In the genomic region with DNA sequence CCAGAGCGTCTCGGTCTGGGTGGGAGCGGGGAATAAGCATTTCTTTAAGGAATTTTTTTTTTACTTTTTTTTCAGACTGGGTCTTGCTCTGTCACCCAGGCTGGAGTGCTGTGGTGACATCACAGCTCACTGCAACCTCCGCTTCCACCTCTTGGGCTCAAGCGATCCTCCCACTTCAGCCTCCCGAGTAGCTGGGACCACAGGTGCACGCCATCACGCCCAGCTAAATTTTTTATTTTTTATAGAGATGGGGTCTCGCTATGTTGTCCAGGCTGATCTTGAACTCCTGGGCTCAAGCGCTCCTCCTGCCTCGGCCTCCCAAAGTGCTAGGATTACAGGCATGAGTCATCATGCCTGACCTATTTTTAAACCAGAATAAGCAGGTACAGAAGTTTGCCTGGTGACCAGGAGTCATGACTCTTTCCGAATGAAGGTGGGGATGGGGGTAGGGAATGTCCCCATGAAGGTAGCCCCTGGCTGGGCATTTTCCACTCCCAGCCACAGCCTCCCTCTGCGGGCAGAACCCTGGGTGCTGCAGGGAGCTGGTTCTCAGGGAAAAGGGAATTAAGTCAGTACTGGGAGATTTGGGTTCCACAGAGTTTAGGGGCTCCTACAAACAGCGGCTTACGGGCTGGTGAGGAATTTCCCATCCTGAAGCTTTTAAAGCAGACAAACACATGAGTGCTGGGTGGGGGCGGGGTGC, we compare ENCODE assay signal across 15 cellular contexts. TPM values are rescaled to one million over a fixed set of nuclear protein-coding genes. Genes with fewer than 3 reads are reported as not detected.
DNase-seq lines count a peak whose midpoint lies in the region; ATAC-seq and TF ChIP-seq lines count a peak whose summit lies in the region.
"Had no signal": no experiment of that assay in that cellular context is flagged by ENCODE, and none has a peak within 500 bp of the region (broad histone marks: within the 10 kb centered on the region; RNA-seq: fewer than 3 reads in every experiment).

No MANE protein-coding gene starts in this region.

- H3K27ac ChIP-seq in 22Rv1: peak overlapping the region; percentile 97
- H3K27ac ChIP-seq in upper lobe of right lung: no peak overlapping the region

- no peaks in the 10 kb centered on the region for H3K27me3 ChIP-seq in upper lobe of right lung
- H3K27me3 ChIP-seq: tibial nerve had no signal

- H3K36me3 Mint-ChIP-seq in chondrocyte (ENCODE audit: low read depth) (no peaks in the 10 kb centered on the region), nephron progenitor cell (ENCODE audit: low read depth) (peaks cover 5% of the 10 kb centered on the region)
- H3K36me3 Mint-ChIP-seq: naive thymus-derived CD4-positive, alpha-beta T cell had no signal

- no peak for TF ChIP-seq CTCF in 22Rv1 (IDR thresholded peaks at IDR 0.05)
- TF ChIP-seq CTCF in chondrocyte (IDR thresholded peaks at IDR 0.05): no peak
- TF ChIP-seq CTCF in nephron progenitor cell (IDR thresholded peaks at IDR 0.05): no peak
- no peak for TF ChIP-seq CTCF in upper lobe of right lung (IDR thresholded peaks at IDR 0.05)

- no peak overlapping the region for H3K4me3 Mint-ChIP-seq in chondrocyte (ENCODE audit: unreplicated experiment)
- peak overlapping the region; percentile 21 for H3K4me3 Mint-ChIP-seq in nephron progenitor cell
- H3K4me3 Mint-ChIP-seq: central memory CD8-positive, alpha-beta T cell; T-helper 17 cell had no signal

- no peaks in the 10 kb centered on the region for H3K36me3 ChIP-seq in upper lobe of right lung
- H3K36me3 ChIP-seq: tibial nerve had no signal

- H3K4me1 ChIP-seq in upper lobe of right lung: peaks cover 29% of the 10 kb centered on the region

- H3K9me3 Mint-ChIP-seq in chondrocyte (ENCODE audit: low read depth) (no peaks in the 10 kb centered on the region), nephron progenitor cell (no peaks in the 10 kb centered on the region)
- H3K9me3 Mint-ChIP-seq: central memory CD8-positive, alpha-beta T cell; naive thymus-derived CD4-positive, alpha-beta T cell had no signal

- H3K27ac Mint-ChIP-seq in chondrocyte (ENCODE audit: unreplicated experiment): peak overlapping the region; percentile 94
- H3K27ac Mint-ChIP-seq in nephron progenitor cell: no peak overlapping the region
- H3K27ac Mint-ChIP-seq: naive thymus-derived CD4-positive, alpha-beta T cell; T-helper 17 cell had no signal

- DNase-seq in HT1080 (ENCODE audit: low read depth) (peak; percentile 33), chondrocyte (ENCODE audit: low spot score) (peak; percentile 59), nephron progenitor cell (no peak), upper lobe of right lung (no peak), NCI-H2081 (lab: John Stamatoyannopoulos, UW) (no peak), NOMO-1 treated with DMSO at 0.1 percent for 48 hours (lab: John Stamatoyannopoulos, UW; ENCODE audit: unreplicated experiment) (no peak), AG20443 (ENCODE audit: low spot score) (no peak)
- DNase-seq: activated gamma-delta T cell; Karpas-422; naive thymus-derived CD4-positive, alpha-beta T cell; NCI-H2171; T-helper 17 cell had no signal

- H3K27me3 Mint-ChIP-seq in chondrocyte (ENCODE audit: low read depth) (no peaks in the 10 kb centered on the region), nephron progenitor cell (ENCODE audit: low read depth, poor library complexity) (peaks cover 2% of the 10 kb centered on the region)

- intact Hi-C loops in upper lobe of right lung (cut with DNase I): no loop called here

- no peaks in the 10 kb centered on the region for H3K9me3 ChIP-seq in upper lobe of right lung
- H3K9me3 ChIP-seq: tibial nerve had no signal

- no peak overlapping the region for H3K4me3 ChIP-seq in upper lobe of right lung
- H3K4me3 ChIP-seq: tibial nerve had no signal

- peaks cover 58% of the 10 kb centered on the region for H3K4me1 Mint-ChIP-seq in chondrocyte (ENCODE audit: low read depth)
- H3K4me1 Mint-ChIP-seq in nephron progenitor cell: peaks cover 73% of the 10 kb centered on the region

- no peak for ATAC-seq in upper lobe of right lung
- ATAC-seq: naive thymus-derived CD4-positive, alpha-beta T cell; T-helper 17 cell had no signal

RNA-seq across cellular contexts. Expression of gene TBC1D16, which starts 48.3 kb away (rescaled TPM):
- total RNA-seq in HT1080 (2014; rRNA removed; shearing (Covaris generic)): 24.1 and 24.4 TPM in 2 replicates
- polyA plus RNA-seq in HT1080 (2015; cell fraction: cytosol; rRNA removed): 10.9 and 13.3 TPM in 2 replicates
- polyA plus RNA-seq in HT1080 (2015; cell fraction: nucleus; rRNA removed): 13.1 and 13.4 TPM in 2 replicates
- total RNA-seq in chondrocyte: 51.4 to 72.7 TPM (median 55.4 TPM) in 3 replicates
- 21.7 TPM for total RNA-seq in upper lobe of right lung

RNA-seq across cellular contexts. Expression of gene CCDC40, which starts 49.1 kb away (rescaled TPM):
- total RNA-seq in HT1080 (2014; rRNA removed; shearing (Covaris generic)): 0.27 and 2.0 TPM in 2 replicates
- 2.1 and 2.4 TPM in 2 replicates for polyA plus RNA-seq in HT1080 (2015; cell fraction: cytosol; rRNA removed)
- 2.0 and 6.1 TPM in 2 replicates for polyA plus RNA-seq in HT1080 (2015; cell fraction: nucleus; rRNA removed)
- total RNA-seq in chondrocyte: 5.8 to 11.8 TPM (median 6.5 TPM) in 3 replicates
- total RNA-seq in upper lobe of right lung: 3.5 TPM
- polyA plus RNA-seq: naive thymus-derived CD4-positive, alpha-beta T cell had no signal

Comparison
In these comparisons a context has a peak if more than half of its experiments do, and no peak if none do; other contexts are left out.
1. DNase-seq: peak in HT1080 (single experiment) and chondrocyte (single experiment); none in nephron progenitor cell (single experiment), upper lobe of right lung (single experiment), NCI-H2081 (0 of 2), NOMO-1 treated with DMSO at 0.1 percent for 48 hours (single experiment) and AG20443 (single experiment).